In genomic region chr1:29136463-29136915, GRCh38 we compare ENCODE assay signal across 2 cellular contexts.
TF ChIP-seq lines count a peak whose summit lies in the region.

No MANE protein-coding gene starts in this region.

TF ChIP-seq in H1, 55 proteins besides CTCF, POLR2A, EP300 and RAD21:
- TF ChIP-seq TAF1 (IDR thresholded peaks at IDR 0.05; ENCODE audit: low read depth, low read length) (no peak), HDAC2 (IDR thresholded peaks at IDR 0.05; ENCODE audit: borderline replicate concordance in 1 of 2, low read depth in 2 of 2, low read length in 2 of 2) (no peak), CBX5 (IDR thresholded peaks at IDR 0.05; ENCODE audit: low read depth, low read length) (no peak), EZH2 (IDR thresholded peaks at IDR 0.05; ENCODE audit: low read depth, low read length, severe bottlenecking) (no peak)

TF ChIP-seq in HepG2, 621 proteins besides CTCF, POLR2A, EP300 and RAD21 (continues in another document):
- TF ChIP-seq SALL1 (CRISPR knock-in tag; IDR thresholded peaks at IDR 0.05): 0 out of 2 replicates have a peak, but pooled peaks have one; percentile 11
- no peak for TF ChIP-seq JUN (CRISPR knock-in tag; IDR thresholded peaks at IDR 0.05)
- TF ChIP-seq RBAK (CRISPR knock-in tag; IDR thresholded peaks at IDR 0.05): no peak
- no peak for TF ChIP-seq ZNF234 (CRISPR knock-in tag; conservative IDR thresholded peaks at IDR 0.05)
- TF ChIP-seq, protein P1, sequence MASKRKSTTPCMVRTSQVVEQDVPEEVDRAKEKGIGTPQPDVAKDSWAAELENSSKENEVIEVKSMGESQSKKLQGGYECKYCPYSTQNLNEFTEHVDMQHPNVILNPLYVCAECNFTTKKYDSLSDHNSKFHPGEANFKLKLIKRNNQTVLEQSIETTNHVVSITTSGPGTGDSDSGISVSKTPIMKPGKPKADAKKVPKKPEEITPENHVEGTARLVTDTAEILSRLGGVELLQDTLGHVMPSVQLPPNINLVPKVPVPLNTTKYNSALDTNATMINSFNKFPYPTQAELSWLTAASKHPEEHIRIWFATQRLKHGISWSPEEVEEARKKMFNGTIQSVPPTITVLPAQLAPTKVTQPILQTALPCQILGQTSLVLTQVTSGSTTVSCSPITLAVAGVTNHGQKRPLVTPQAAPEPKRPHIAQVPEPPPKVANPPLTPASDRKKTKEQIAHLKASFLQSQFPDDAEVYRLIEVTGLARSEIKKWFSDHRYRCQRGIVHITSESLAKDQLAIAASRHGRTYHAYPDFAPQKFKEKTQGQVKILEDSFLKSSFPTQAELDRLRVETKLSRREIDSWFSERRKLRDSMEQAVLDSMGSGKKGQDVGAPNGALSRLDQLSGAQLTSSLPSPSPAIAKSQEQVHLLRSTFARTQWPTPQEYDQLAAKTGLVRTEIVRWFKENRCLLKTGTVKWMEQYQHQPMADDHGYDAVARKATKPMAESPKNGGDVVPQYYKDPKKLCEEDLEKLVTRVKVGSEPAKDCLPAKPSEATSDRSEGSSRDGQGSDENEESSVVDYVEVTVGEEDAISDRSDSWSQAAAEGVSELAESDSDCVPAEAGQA (IDR thresholded peaks at IDR 0.05; ENCODE audit: low read depth): no peak
- TF ChIP-seq, protein P1 (CRISPR knock-in tag; IDR thresholded peaks at IDR 0.05; ENCODE audit: borderline replicate concordance): no peak
- TF ChIP-seq, protein P2, sequence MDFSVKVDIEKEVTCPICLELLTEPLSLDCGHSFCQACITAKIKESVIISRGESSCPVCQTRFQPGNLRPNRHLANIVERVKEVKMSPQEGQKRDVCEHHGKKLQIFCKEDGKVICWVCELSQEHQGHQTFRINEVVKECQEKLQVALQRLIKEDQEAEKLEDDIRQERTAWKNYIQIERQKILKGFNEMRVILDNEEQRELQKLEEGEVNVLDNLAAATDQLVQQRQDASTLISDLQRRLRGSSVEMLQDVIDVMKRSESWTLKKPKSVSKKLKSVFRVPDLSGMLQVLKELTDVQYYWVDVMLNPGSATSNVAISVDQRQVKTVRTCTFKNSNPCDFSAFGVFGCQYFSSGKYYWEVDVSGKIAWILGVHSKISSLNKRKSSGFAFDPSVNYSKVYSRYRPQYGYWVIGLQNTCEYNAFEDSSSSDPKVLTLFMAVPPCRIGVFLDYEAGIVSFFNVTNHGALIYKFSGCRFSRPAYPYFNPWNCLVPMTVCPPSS (IDR thresholded peaks at IDR 0.05): no peak
- no peak for TF ChIP-seq ZNF326 (CRISPR knock-in tag; IDR thresholded peaks at IDR 0.05; ENCODE audit: borderline replicate concordance)
- no peak for TF ChIP-seq ZNF83 (CRISPR knock-in tag; IDR thresholded peaks at IDR 0.05; ENCODE audit: borderline replicate concordance)
- peak; percentile 28; the same call in 1 of the 2 replicates for TF ChIP-seq SIX1 (CRISPR knock-in tag; IDR thresholded peaks at IDR 0.05; ENCODE audit: borderline replicate concordance)
- no peak for TF ChIP-seq PLRG1 (conservative IDR thresholded peaks at IDR 0.05)
- TF ChIP-seq PRDM15 (CRISPR knock-in tag; IDR thresholded peaks at IDR 0.05): peak; percentile 77; the same call in 1 of the 2 replicates
- TF ChIP-seq SKI (IDR thresholded peaks at IDR 0.05; ENCODE audit: partially characterized antibody): peak; percentile 56
- no peak for TF ChIP-seq ZSCAN20 (CRISPR knock-in tag; IDR thresholded peaks at IDR 0.05; ENCODE audit: borderline replicate concordance)
- no peak for TF ChIP-seq ZNF567 (CRISPR knock-in tag; IDR thresholded peaks at IDR 0.05; ENCODE audit: borderline replicate concordance)
- no peak for TF ChIP-seq ZFYVE20 (CRISPR knock-in tag; IDR thresholded peaks at IDR 0.05; ENCODE audit: borderline replicate concordance, low read depth)
- TF ChIP-seq ZNF296 (CRISPR knock-in tag; conservative IDR thresholded peaks at IDR 0.05): no peak
- peak; percentile 58; the same call in 1 of the 2 replicates for TF ChIP-seq BCL6 (CRISPR knock-in tag; IDR thresholded peaks at IDR 0.05)
- 0 out of 2 replicates have a peak, but pooled peaks have one; percentile 15 for TF ChIP-seq GATAD2A (CRISPR knock-in tag; IDR thresholded peaks at IDR 0.05)
- no peak for TF ChIP-seq ZNF510 (CRISPR knock-in tag; IDR thresholded peaks at IDR 0.05; ENCODE audit: low read depth)
- TF ChIP-seq, protein P3, sequence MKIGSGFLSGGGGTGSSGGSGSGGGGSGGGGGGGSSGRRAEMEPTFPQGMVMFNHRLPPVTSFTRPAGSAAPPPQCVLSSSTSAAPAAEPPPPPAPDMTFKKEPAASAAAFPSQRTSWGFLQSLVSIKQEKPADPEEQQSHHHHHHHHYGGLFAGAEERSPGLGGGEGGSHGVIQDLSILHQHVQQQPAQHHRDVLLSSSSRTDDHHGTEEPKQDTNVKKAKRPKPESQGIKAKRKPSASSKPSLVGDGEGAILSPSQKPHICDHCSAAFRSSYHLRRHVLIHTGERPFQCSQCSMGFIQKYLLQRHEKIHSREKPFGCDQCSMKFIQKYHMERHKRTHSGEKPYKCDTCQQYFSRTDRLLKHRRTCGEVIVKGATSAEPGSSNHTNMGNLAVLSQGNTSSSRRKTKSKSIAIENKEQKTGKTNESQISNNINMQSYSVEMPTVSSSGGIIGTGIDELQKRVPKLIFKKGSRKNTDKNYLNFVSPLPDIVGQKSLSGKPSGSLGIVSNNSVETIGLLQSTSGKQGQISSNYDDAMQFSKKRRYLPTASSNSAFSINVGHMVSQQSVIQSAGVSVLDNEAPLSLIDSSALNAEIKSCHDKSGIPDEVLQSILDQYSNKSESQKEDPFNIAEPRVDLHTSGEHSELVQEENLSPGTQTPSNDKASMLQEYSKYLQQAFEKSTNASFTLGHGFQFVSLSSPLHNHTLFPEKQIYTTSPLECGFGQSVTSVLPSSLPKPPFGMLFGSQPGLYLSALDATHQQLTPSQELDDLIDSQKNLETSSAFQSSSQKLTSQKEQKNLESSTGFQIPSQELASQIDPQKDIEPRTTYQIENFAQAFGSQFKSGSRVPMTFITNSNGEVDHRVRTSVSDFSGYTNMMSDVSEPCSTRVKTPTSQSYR (CRISPR knock-in tag; IDR thresholded peaks at IDR 0.05; ENCODE audit: borderline replicate concordance): no peak
- no peak for TF ChIP-seq ZNF678 (CRISPR knock-in tag; IDR thresholded peaks at IDR 0.05)
- TF ChIP-seq ZGPAT (CRISPR knock-in tag; IDR thresholded peaks at IDR 0.05): no peak
- no peak for TF ChIP-seq REXO4 (CRISPR knock-in tag; IDR thresholded peaks at IDR 0.05; ENCODE audit: borderline replicate concordance)
- no peak for TF ChIP-seq ZBTB4 (CRISPR knock-in tag; IDR thresholded peaks at IDR 0.05; ENCODE audit: borderline replicate concordance)
- peak; percentile 58; the same call in 1 of the 2 replicates for TF ChIP-seq SIX4 (CRISPR knock-in tag; IDR thresholded peaks at IDR 0.05)
- peak; percentile 35; the same call in 1 of the 2 replicates for TF ChIP-seq RARA (CRISPR knock-in tag; IDR thresholded peaks at IDR 0.05)
